In genomic region chr2:120991401-120991800, GRCh38 we compare ENCODE assay signal across 17 cellular contexts.
"Had no signal": no experiment of that assay in that cellular context is flagged by ENCODE, and none has a peak within 500 bp of the region (broad histone marks: within the 10 kb centered on the region; RNA-seq: fewer than 3 reads in every experiment).

No MANE protein-coding gene starts in this region.

- H3K36me3 ChIP-seq: neutrophil, transverse colon had no signal

- H3K4me1 Mint-ChIP-seq: memory B cell, natural killer cell had no signal

- H3K4me3 Mint-ChIP-seq: activated T-cell treated with anti-CD3 and anti-CD28 coated beads, Interleukin-2, amount 50 U/mL, for 4 hours; memory B cell; natural killer cell had no signal

- H3K27ac ChIP-seq: cardiac muscle cell, neutrophil, transverse colon had no signal

- H3K4me3 ChIP-seq: cardiac muscle cell, transverse colon had no signal

- H3K27me3 ChIP-seq: cardiac muscle cell, neutrophil, transverse colon had no signal

- H3K27ac Mint-ChIP-seq: activated naive CD4-positive, alpha-beta T cell treated with anti-CD3 and anti-CD28 coated beads, Interleukin-2, amount 50 U/mL, for 72 hours; memory B cell; natural killer cell had no signal

- ATAC-seq: activated naive CD4-positive, alpha-beta T cell treated with anti-CD3 and anti-CD28 coated beads, Interleukin-2, amount 50 U/mL, for 72 hours; activated T-cell treated with anti-CD3 and anti-CD28 coated beads, Interleukin-2, amount 50 U/mL, for 4 hours; esophagus mucosa; left ventricle myocardium superior; natural killer cell had no signal

- H3K4me1 ChIP-seq: transverse colon had no signal

- H3K9me3 ChIP-seq: neutrophil, transverse colon had no signal

- H3K36me3 Mint-ChIP-seq: activated naive CD4-positive, alpha-beta T cell treated with anti-CD3 and anti-CD28 coated beads, Interleukin-2, amount 50 U/mL, for 72 hours; memory B cell; natural killer cell had no signal

- H3K9me3 Mint-ChIP-seq: activated naive CD4-positive, alpha-beta T cell treated with anti-CD3 and anti-CD28 coated beads, Interleukin-2, amount 50 U/mL, for 72 hours; activated T-cell treated with anti-CD3 and anti-CD28 coated beads, Interleukin-2, amount 50 U/mL, for 4 hours; memory B cell; natural killer cell had no signal

- DNase-seq: activated CD4-positive, alpha-beta T cell treated with anti-CD3 and anti-CD28 coated beads, Interleukin-2, amount 50 U/mL, for 1 hour; activated gamma-delta T cell; activated T-cell treated with anti-CD3 and anti-CD28 coated beads, Interleukin-2, amount 50 U/mL, for 4 hours; hippocampal formation; left ventricle myocardium superior; natural killer cell; retina; stimulated activated CD4-positive, alpha-beta T cell treated with anti-CD3 and anti-CD28 coated beads, Interleukin-15, amount 100 ng/mL, for 24 hours; stimulated activated CD4-positive, alpha-beta T cell treated with anti-CD3 and anti-CD28 coated beads, Interleukin-4, amount 100 ng/mL, for 24 hours; stimulated activated naive CD4-positive, alpha-beta T cell; substantia nigra; transverse colon had no signal
